In genomic region chr1:206705744-206706297, GRCh38 we compare ENCODE assay signal across 10 cellular contexts. TPM values are rescaled to one million over a fixed set of nuclear protein-coding genes. Genes with fewer than 3 reads are reported as not detected.
DNase-seq lines count a peak whose midpoint lies in the region; ATAC-seq and TF ChIP-seq lines count a peak whose summit lies in the region.
"Had no signal": no experiment of that assay in that cellular context is flagged by ENCODE, and none has a peak within 500 bp of the region (broad histone marks: within the 10 kb centered on the region; RNA-seq: fewer than 3 reads in every experiment).

No MANE protein-coding gene starts in this region.

- H3K27ac ChIP-seq in hepatocyte: peak overlapping the region; percentile 47
- H3K27ac ChIP-seq in subcutaneous abdominal adipose tissue (ENCODE audit: low read depth, low read length): peak overlapping the region; percentile 73
- H3K27ac ChIP-seq: C4-2B had no signal

- POLR2A ChIA-PET in activated CD8-positive, alpha-beta T cell treated with anti-CD3 and anti-CD28 coated beads for 36 hours (lab: Charles Lee): interaction anchor here (0.7 to 2.3 kb wide), 6 partner anchors 9 to 96 kb away, joined by 3 to 8 read pairs (median 4); no protein-coding TSS in a partner anchor

- peak overlapping the region; percentile 30 for H3K4me3 Mint-ChIP-seq in activated T-cell treated with anti-CD3 and anti-CD28 coated beads, Interleukin-2, amount 50 U/mL, for 24 hours
- H3K4me3 Mint-ChIP-seq in activated T-helper 1 cell treated with anti-CD3 and anti-CD28 coated beads, Interleukin-12 subunit alpha, Interleukin-12 subunit beta, Interleukin-2, Interleukin-4 antibody, amounts not matched to agents 30 ng/mL and 10 ng/mL and 1 ng/mL, durations not matched to agents 14 hours and 24 hours and 36 hours: peak overlapping the region; percentile 13
- no peak overlapping the region for H3K4me3 Mint-ChIP-seq in activated CD8-positive, alpha-beta T cell treated with anti-CD3 and anti-CD28 coated beads for 36 hours
- H3K4me3 Mint-ChIP-seq: dendritic cell treated with granulocyte-macrophage colony-stimulating factor and Interleukin-4, amounts not matched to agents 40 ng/mL and 50 ng/mL, for 4 days had no signal

- H3K9ac ChIP-seq in subcutaneous abdominal adipose tissue (ENCODE audit: low read length in 5 of 5): peak overlapping the region in 2 of 5 donors; percentile 11 to 48

- TF ChIP-seq CTCF in hepatocyte (IDR thresholded peaks at IDR 0.05; ENCODE audit: poor library complexity): no peak
- no peak for TF ChIP-seq CTCF in activated CD8-positive, alpha-beta T cell treated with anti-CD3 and anti-CD28 coated beads for 36 hours (IDR thresholded peaks at IDR 0.05)

- peaks cover 99% of the 10 kb centered on the region for H4K20me1 ChIP-seq in hepatocyte (ENCODE audit: insufficient read depth, poor library complexity, severe bottlenecking)

- H3K27me3 ChIP-seq in hepatocyte (no peaks in the 10 kb centered on the region), subcutaneous abdominal adipose tissue (ENCODE audit: control insufficient read depth in 5 of 5, insufficient read depth in 4 of 5, low read length in 5 of 5) (no peaks in the 10 kb centered on the region)

- peaks cover 57% of the 10 kb centered on the region for H3K4me1 ChIP-seq in hepatocyte (ENCODE audit: insufficient read depth)
- peaks cover 35 to 84% (median 68%) of the 10 kb centered on the region in 5 donors for H3K4me1 ChIP-seq in subcutaneous abdominal adipose tissue (ENCODE audit: control insufficient read depth in 5 of 5, insufficient read depth in 5 of 5, low read length in 5 of 5)

- H3K36me3 Mint-ChIP-seq in activated T-cell treated with anti-CD3 and anti-CD28 coated beads, Interleukin-2, amount 50 U/mL, for 24 hours (ENCODE audit: low read depth): peaks cover 15% of the 10 kb centered on the region
- H3K36me3 Mint-ChIP-seq in activated T-helper 1 cell treated with anti-CD3 and anti-CD28 coated beads, Interleukin-12 subunit alpha, Interleukin-12 subunit beta, Interleukin-2, Interleukin-4 antibody, amounts not matched to agents 30 ng/mL and 10 ng/mL and 1 ng/mL, durations not matched to agents 14 hours and 24 hours and 36 hours (ENCODE audit: low read depth): peaks cover 16% of the 10 kb centered on the region
- no peaks in the 10 kb centered on the region for H3K36me3 Mint-ChIP-seq in activated CD8-positive, alpha-beta T cell treated with anti-CD3 and anti-CD28 coated beads for 36 hours (ENCODE audit: low read depth)

- peak overlapping the region; percentile 45 for H3K4me2 ChIP-seq in hepatocyte

- H3K9me3 ChIP-seq in hepatocyte (ENCODE audit: low read depth) (no peaks in the 10 kb centered on the region), subcutaneous abdominal adipose tissue (ENCODE audit: control insufficient read depth in 5 of 5, low read length in 5 of 5) (no peaks in the 10 kb centered on the region)

- CTCF ChIA-PET in activated CD8-positive, alpha-beta T cell treated with anti-CD3 and anti-CD28 coated beads for 36 hours (lab: Charles Lee): interaction anchor here (0.6 to 4.5 kb wide), 8 partner anchors 10 to 207 kb away, joined by 3 to 43 read pairs (median 14); no protein-coding TSS in a partner anchor

- peak overlapping the region; percentile 93 for H3K27ac Mint-ChIP-seq in activated T-cell treated with anti-CD3 and anti-CD28 coated beads, Interleukin-2, amount 50 U/mL, for 24 hours
- peak overlapping the region; percentile 77 for H3K27ac Mint-ChIP-seq in activated T-helper 1 cell treated with anti-CD3 and anti-CD28 coated beads, Interleukin-12 subunit alpha, Interleukin-12 subunit beta, Interleukin-2, Interleukin-4 antibody, amounts not matched to agents 30 ng/mL and 10 ng/mL and 1 ng/mL, durations not matched to agents 14 hours and 24 hours and 36 hours
- H3K27ac Mint-ChIP-seq in activated CD8-positive, alpha-beta T cell treated with anti-CD3 and anti-CD28 coated beads for 36 hours: no peak overlapping the region
- H3K27ac Mint-ChIP-seq: dendritic cell treated with granulocyte-macrophage colony-stimulating factor and Interleukin-4, amounts not matched to agents 40 ng/mL and 50 ng/mL, for 4 days had no signal

- no peaks in the 10 kb centered on the region for H3K9me3 Mint-ChIP-seq in activated T-cell treated with anti-CD3 and anti-CD28 coated beads, Interleukin-2, amount 50 U/mL, for 24 hours
- no peaks in the 10 kb centered on the region for H3K9me3 Mint-ChIP-seq in activated T-helper 1 cell treated with anti-CD3 and anti-CD28 coated beads, Interleukin-12 subunit alpha, Interleukin-12 subunit beta, Interleukin-2, Interleukin-4 antibody, amounts not matched to agents 30 ng/mL and 10 ng/mL and 1 ng/mL, durations not matched to agents 14 hours and 24 hours and 36 hours
- H3K9me3 Mint-ChIP-seq in activated CD8-positive, alpha-beta T cell treated with anti-CD3 and anti-CD28 coated beads for 36 hours: no peaks in the 10 kb centered on the region
- H3K9me3 Mint-ChIP-seq: dendritic cell treated with granulocyte-macrophage colony-stimulating factor and Interleukin-4, amounts not matched to agents 40 ng/mL and 50 ng/mL, for 4 days had no signal

- 77% methylated on average over 8 of the region's 8 CpGs for WGBS in hepatocyte (ENCODE audit: low lambda C conversion rate, missing lambda C conversion rate)

- ATAC-seq in HG02938 (IDR thresholded peaks at IDR 0.05; ENCODE audit: unreplicated experiment) (no peak), HG03039 (IDR thresholded peaks at IDR 0.05; ENCODE audit: unreplicated experiment) (no peak)
- no peak for ATAC-seq in activated CD8-positive, alpha-beta T cell treated with anti-CD3 and anti-CD28 coated beads for 36 hours

- no peaks in the 10 kb centered on the region for H3K9me2 ChIP-seq in hepatocyte (replicated peaks; ENCODE audit: insufficient read depth)

- H3K4me1 Mint-ChIP-seq in activated T-cell treated with anti-CD3 and anti-CD28 coated beads, Interleukin-2, amount 50 U/mL, for 24 hours (ENCODE audit: low read depth): peaks cover 93% of the 10 kb centered on the region
- peaks cover 92% of the 10 kb centered on the region for H3K4me1 Mint-ChIP-seq in activated T-helper 1 cell treated with anti-CD3 and anti-CD28 coated beads, Interleukin-12 subunit alpha, Interleukin-12 subunit beta, Interleukin-2, Interleukin-4 antibody, amounts not matched to agents 30 ng/mL and 10 ng/mL and 1 ng/mL, durations not matched to agents 14 hours and 24 hours and 36 hours (ENCODE audit: low read depth)
- peaks cover 84% of the 10 kb centered on the region for H3K4me1 Mint-ChIP-seq in activated CD8-positive, alpha-beta T cell treated with anti-CD3 and anti-CD28 coated beads for 36 hours (ENCODE audit: low read depth)

- peaks cover 100% of the 10 kb centered on the region for H3K79me2 ChIP-seq in hepatocyte

- H2AFZ ChIP-seq in hepatocyte: no peak overlapping the region

- intact Hi-C loops in activated T-helper 1 cell treated with anti-CD3 and anti-CD28 coated beads, Interleukin-12 subunit alpha, Interleukin-12 subunit beta, Interleukin-2, Interleukin-4 antibody, amounts not matched to agents 30 ng/mL and 10 ng/mL and 1 ng/mL, durations not matched to agents 14 hours and 24 hours and 36 hours (cut with micrococcal nuclease): no loop called here
- intact Hi-C loops in activated CD8-positive, alpha-beta T cell treated with anti-CD3 and anti-CD28 coated beads for 36 hours (cut with micrococcal nuclease): no loop called here

- H3K36me3 ChIP-seq in hepatocyte (replicated peaks; ENCODE audit: insufficient read depth, low read depth) (no peaks in the 10 kb centered on the region), subcutaneous abdominal adipose tissue (ENCODE audit: control insufficient read depth in 5 of 5, insufficient read depth in 5 of 5, low read length in 5 of 5) (no peaks in the 10 kb centered on the region)

- no peaks in the 10 kb centered on the region for H3K27me3 Mint-ChIP-seq in activated T-cell treated with anti-CD3 and anti-CD28 coated beads, Interleukin-2, amount 50 U/mL, for 24 hours
- H3K27me3 Mint-ChIP-seq in activated T-helper 1 cell treated with anti-CD3 and anti-CD28 coated beads, Interleukin-12 subunit alpha, Interleukin-12 subunit beta, Interleukin-2, Interleukin-4 antibody, amounts not matched to agents 30 ng/mL and 10 ng/mL and 1 ng/mL, durations not matched to agents 14 hours and 24 hours and 36 hours (ENCODE audit: insufficient read depth): no peaks in the 10 kb centered on the region
- H3K27me3 Mint-ChIP-seq in activated CD8-positive, alpha-beta T cell treated with anti-CD3 and anti-CD28 coated beads for 36 hours: no peaks in the 10 kb centered on the region
- H3K27me3 Mint-ChIP-seq: dendritic cell treated with granulocyte-macrophage colony-stimulating factor and Interleukin-4, amounts not matched to agents 40 ng/mL and 50 ng/mL, for 4 days had no signal

- no peak overlapping the region for H3K4me3 ChIP-seq in hepatocyte
- H3K4me3 ChIP-seq in subcutaneous abdominal adipose tissue (ENCODE audit: low read depth in 1 of 5, low read length in 5 of 5): no peak overlapping the region

- DNase-seq in activated T-cell treated with anti-CD3 and anti-CD28 coated beads, Interleukin-2, amount 50 U/mL, for 24 hours: no peak
- no peak for DNase-seq in activated T-cell treated with anti-CD3 and anti-CD28 coated beads for 4 hours
- DNase-seq in activated T-helper 1 cell treated with anti-CD3 and anti-CD28 coated beads, Interleukin-12 subunit alpha, Interleukin-12 subunit beta, Interleukin-2, Interleukin-4 antibody, amounts not matched to agents 30 ng/mL and 10 ng/mL and 1 ng/mL, durations not matched to agents 14 hours and 24 hours and 36 hours (ENCODE audit: low spot score): no peak
- DNase-seq in hepatocyte (ENCODE audit: low spot score): no peak
- no peak for DNase-seq in activated CD8-positive, alpha-beta T cell treated with anti-CD3 and anti-CD28 coated beads for 36 hours

RNA-seq across cellular contexts. Expression of gene MAPKAPK2, which starts 21.1 kb away (rescaled TPM):
- total RNA-seq in activated T-helper 1 cell treated with anti-CD3 and anti-CD28 coated beads, Interleukin-12 subunit alpha, Interleukin-12 subunit beta, Interleukin-2, Interleukin-4 antibody, amounts not matched to agents 30 ng/mL and 10 ng/mL and 1 ng/mL, durations not matched to agents 14 hours and 24 hours and 36 hours: 117 and 120 TPM in 2 replicates
- total RNA-seq in hepatocyte: 38.9 and 39.4 TPM in 2 replicates
- polyA plus RNA-seq in hepatocyte: 12.8 and 13.3 TPM in 2 replicates
- total RNA-seq in activated CD8-positive, alpha-beta T cell treated with anti-CD3 and anti-CD28 coated beads for 36 hours: 10 to 100 TPM; 50.4 to 51.4 TPM
